In the genomic region with DNA sequence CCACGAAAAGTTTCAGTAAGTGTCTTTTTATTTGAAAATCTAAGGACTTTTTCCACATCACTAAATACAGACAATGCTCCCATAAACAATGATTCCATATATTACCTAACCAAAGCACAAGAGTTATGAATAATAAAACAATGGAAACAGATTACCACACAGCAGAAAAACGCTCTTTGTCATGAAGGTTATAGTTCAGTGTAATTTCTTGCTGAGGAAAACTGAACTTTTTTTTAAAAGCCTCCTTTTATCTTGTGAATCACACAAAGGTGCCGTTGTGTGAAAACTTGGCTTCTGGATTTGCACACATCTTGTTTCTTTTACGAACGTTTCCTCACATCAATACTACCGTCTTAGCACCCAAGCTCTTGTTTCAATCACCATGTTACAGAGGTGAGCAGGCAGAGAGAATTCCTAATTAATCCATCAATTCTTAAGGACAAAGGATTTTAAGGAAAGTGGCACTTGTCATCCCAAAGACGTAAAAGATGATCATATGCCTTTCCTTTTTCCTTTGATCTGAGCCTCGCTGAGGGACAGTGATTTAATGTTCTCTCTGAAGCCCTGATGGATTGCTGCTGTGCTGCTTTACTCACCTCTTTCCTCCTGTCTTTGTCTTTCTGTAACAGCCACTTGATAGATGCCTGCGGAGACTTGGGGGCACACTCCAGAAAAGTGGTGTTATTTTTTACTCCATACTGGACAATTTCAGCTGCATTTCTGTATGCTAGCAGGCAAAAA, we compare ENCODE assay signal across 16 cellular contexts.
A peak's percentile ranks its signal among the peaks of the same experiment; 100 is the strongest.
DNase-seq lines count a peak whose midpoint lies in the region; FAIRE-seq and TF ChIP-seq lines count a peak whose summit lies in the region.
"Had no signal": no experiment of that assay in that cellular context is flagged by ENCODE, and none has a peak within 500 bp of the region (broad histone marks: within the 10 kb centered on the region; RNA-seq: fewer than 3 reads in every experiment).

No MANE protein-coding gene starts in this region.

- peak; percentile 47 for DNase-seq in A172 (ENCODE audit: low spot score)
- peak; percentile 94 for DNase-seq in NCI-H69 (lab: John Stamatoyannopoulos, UW)
- no peak for DNase-seq in endodermal cell
- no peak for DNase-seq in GM12892 (ENCODE audit: insufficient read length)
- no peak for DNase-seq in AML-193 (lab: John Stamatoyannopoulos, UW)
- DNase-seq in hippocampal formation (lab: John Stamatoyannopoulos, UW) = no peak
- no peak for DNase-seq in T1000 (lab: John Stamatoyannopoulos, UW)
- DNase-seq: ACHN; activated effector memory CD4-positive, alpha-beta T cell treated with Interleukin-2 at 50 U/mL for 16 hours; COR-L47; effector CD8-positive, alpha-beta T cell; foreskin keratinocyte; NCI-H2029; NCI-H82 had no signal

- H3K4me1 ChIP-seq in endodermal cell (ENCODE audit: control insufficient read depth, insufficient read depth, low read length) = no peaks in the 10 kb centered on the region
- H3K4me1 ChIP-seq: foreskin keratinocyte, parathyroid adenoma had no signal

- no peaks in the 10 kb centered on the region for H3K9me2 ChIP-seq in neural cell (ENCODE audit: insufficient read depth, low read length)

- FAIRE-seq in GM12892 (lab: Jason Lieb, UNC) = no peak

- TF ChIP-seq CTCF in endodermal cell (conservative IDR thresholded peaks at IDR 0.05) = no peak
- no peak for TF ChIP-seq CTCF in neural cell (IDR thresholded peaks at IDR 0.05; ENCODE audit: poor library complexity, severe bottlenecking)

- H3K4me3 Mint-ChIP-seq in endodermal cell = no peak overlapping the region

- H3F3A ChIP-seq in neural cell (ENCODE audit: insufficient read depth, low read length, poor library complexity, severe bottlenecking) = peaks cover 31% of the 10 kb centered on the region

- H3K9me3 ChIP-seq in endodermal cell (ENCODE audit: control insufficient read depth, low read length) (no peaks in the 10 kb centered on the region), neural cell (ENCODE audit: low read length) (no peaks in the 10 kb centered on the region)

- TF ChIP-seq EP300 in neural cell (conservative IDR thresholded peaks at IDR 0.05; ENCODE audit: poor library complexity, severe bottlenecking) = peak; percentile 91

- no peak overlapping the region for H3K9ac ChIP-seq in endodermal cell (ENCODE audit: extremely low read depth, low read length, poor library complexity, severe bottlenecking)
- peak overlapping the region; percentile 57 for H3K9ac ChIP-seq in neural cell (ENCODE audit: low read length)
- H3K9ac ChIP-seq: parathyroid adenoma had no signal

- no peaks in the 10 kb centered on the region for H3K79me2 ChIP-seq in neural cell (replicated peaks; ENCODE audit: insufficient read depth, low read length)
- H3K79me2 ChIP-seq: parathyroid adenoma had no signal

- peak overlapping the region; percentile 74 for H3K27ac ChIP-seq in endodermal cell (ENCODE audit: low read depth, low read length)
- H3K27ac ChIP-seq in neural cell (ENCODE audit: low read length) = peak overlapping the region; percentile 89
- H3K27ac ChIP-seq: foreskin keratinocyte, parathyroid adenoma had no signal

- H3K27me3 Mint-ChIP-seq in endodermal cell (ENCODE audit: insufficient read depth) = peaks cover 2% of the 10 kb centered on the region

- H3K36me3 ChIP-seq in endodermal cell (ENCODE audit: control insufficient read depth, insufficient read depth, low read length) = no peaks in the 10 kb centered on the region
- H3K36me3 ChIP-seq in neural cell (ENCODE audit: insufficient read depth, low read length) = peaks cover 10% of the 10 kb centered on the region

- no peaks in the 10 kb centered on the region for H3K9me3 Mint-ChIP-seq in endodermal cell

- peak overlapping the region; percentile 32 for H2AFZ ChIP-seq in neural cell (ENCODE audit: low read depth, low read length)
- H2AFZ ChIP-seq: parathyroid adenoma had no signal

- H3K4me1 Mint-ChIP-seq in endodermal cell = peaks cover 7% of the 10 kb centered on the region

- H3K4me3 ChIP-seq in endodermal cell (ENCODE audit: low read length) (no peak overlapping the region), neural cell (ENCODE audit: low read length) (peak overlapping the region; percentile 53)

- H3K27me3 ChIP-seq in endodermal cell (ENCODE audit: control insufficient read depth, insufficient read depth, low read length, poor library complexity, severe bottlenecking) (no peaks in the 10 kb centered on the region), neural cell (ENCODE audit: insufficient read depth, low read depth, low read length) (no peaks in the 10 kb centered on the region)
- H3K27me3 ChIP-seq: foreskin keratinocyte had no signal

- no peak for TF ChIP-seq POLR2A in GM12892 (IDR thresholded peaks at IDR 0.05; ENCODE audit: low read depth, low read length)

- no peaks in the 10 kb centered on the region for H3K36me3 Mint-ChIP-seq in endodermal cell (ENCODE audit: low read depth)

- WGBS in endodermal cell (ENCODE audit: insufficient coverage in 1 of 2, insufficient read length in 1 of 2), 2 experiments = 48 to 68% methylated on average over 7 to 9 of the region's 9 CpGs

- no peaks in the 10 kb centered on the region for H4K20me1 ChIP-seq in neural cell (ENCODE audit: insufficient read depth)

- no peak overlapping the region for H3K27ac Mint-ChIP-seq in endodermal cell

- peak; percentile 39 for TF ChIP-seq RAD21 in neural cell (conservative IDR thresholded peaks at IDR 0.05)

- H3K4me2 ChIP-seq in neural cell (ENCODE audit: low read length) = peak overlapping the region; percentile 45

TF ChIP-seq in neural cell, 6 proteins besides CTCF, POLR2A, EP300 and RAD21:
- TF ChIP-seq MXI1 (conservative IDR thresholded peaks at IDR 0.05; ENCODE audit: poor library complexity, severe bottlenecking) = no peak
- peak; percentile 29 for TF ChIP-seq SMC3 (conservative IDR thresholded peaks at IDR 0.05; ENCODE audit: poor library complexity)
- TF ChIP-seq, protein P1, sequence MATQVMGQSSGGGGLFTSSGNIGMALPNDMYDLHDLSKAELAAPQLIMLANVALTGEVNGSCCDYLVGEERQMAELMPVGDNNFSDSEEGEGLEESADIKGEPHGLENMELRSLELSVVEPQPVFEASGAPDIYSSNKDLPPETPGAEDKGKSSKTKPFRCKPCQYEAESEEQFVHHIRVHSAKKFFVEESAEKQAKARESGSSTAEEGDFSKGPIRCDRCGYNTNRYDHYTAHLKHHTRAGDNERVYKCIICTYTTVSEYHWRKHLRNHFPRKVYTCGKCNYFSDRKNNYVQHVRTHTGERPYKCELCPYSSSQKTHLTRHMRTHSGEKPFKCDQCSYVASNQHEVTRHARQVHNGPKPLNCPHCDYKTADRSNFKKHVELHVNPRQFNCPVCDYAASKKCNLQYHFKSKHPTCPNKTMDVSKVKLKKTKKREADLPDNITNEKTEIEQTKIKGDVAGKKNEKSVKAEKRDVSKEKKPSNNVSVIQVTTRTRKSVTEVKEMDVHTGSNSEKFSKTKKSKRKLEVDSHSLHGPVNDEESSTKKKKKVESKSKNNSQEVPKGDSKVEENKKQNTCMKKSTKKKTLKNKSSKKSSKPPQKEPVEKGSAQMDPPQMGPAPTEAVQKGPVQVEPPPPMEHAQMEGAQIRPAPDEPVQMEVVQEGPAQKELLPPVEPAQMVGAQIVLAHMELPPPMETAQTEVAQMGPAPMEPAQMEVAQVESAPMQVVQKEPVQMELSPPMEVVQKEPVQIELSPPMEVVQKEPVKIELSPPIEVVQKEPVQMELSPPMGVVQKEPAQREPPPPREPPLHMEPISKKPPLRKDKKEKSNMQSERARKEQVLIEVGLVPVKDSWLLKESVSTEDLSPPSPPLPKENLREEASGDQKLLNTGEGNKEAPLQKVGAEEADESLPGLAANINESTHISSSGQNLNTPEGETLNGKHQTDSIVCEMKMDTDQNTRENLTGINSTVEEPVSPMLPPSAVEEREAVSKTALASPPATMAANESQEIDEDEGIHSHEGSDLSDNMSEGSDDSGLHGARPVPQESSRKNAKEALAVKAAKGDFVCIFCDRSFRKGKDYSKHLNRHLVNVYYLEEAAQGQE (IDR thresholded peaks at IDR 0.05; ENCODE audit: borderline replicate concordance) = peak; percentile 98
- peak; percentile 82 for TF ChIP-seq POLR2AphosphoS5 (IDR thresholded peaks at IDR 0.05)
- no peak for TF ChIP-seq EZH2 (IDR thresholded peaks at IDR 0.05; ENCODE audit: borderline replicate concordance, insufficient read depth, low read length, poor library complexity, severe bottlenecking)
- no peak for TF ChIP-seq TAF1 (IDR thresholded peaks at IDR 0.05; ENCODE audit: low read depth)

Comparison
In these comparisons a context has a peak if more than half of its experiments do, and no peak if none do; other contexts are left out.
1. DNase-seq: peak in A172 (single experiment) and NCI-H69 (single experiment); none in endodermal cell (single experiment), GM12892 (single experiment), AML-193 (0 of 2), hippocampal formation (0 of 2) and T1000 (single experiment).